In the genomic region with DNA sequence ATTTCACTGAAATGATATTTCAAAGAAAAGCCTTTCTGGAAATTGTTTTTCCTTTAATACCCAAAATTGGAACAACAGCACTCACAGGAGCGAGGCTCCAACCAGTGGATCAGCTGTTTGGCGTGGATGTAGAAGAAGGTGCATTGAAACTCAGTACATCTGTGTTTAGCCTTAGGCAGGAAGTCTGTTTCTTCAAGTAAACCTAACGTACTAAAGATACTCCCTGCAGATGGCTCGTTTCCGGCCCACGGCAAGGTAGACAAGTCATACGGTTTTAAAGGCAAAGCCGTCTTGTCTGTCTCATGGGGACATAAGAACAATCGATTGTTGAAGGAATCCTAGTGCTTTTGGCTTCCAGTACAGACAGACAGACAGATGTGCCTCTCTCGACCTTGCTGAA, we compare ENCODE assay signal across 8 cellular contexts. TPM values are rescaled to one million over a fixed set of nuclear protein-coding genes. Genes with fewer than 3 reads are reported as not detected.
DNase-seq lines count a peak whose midpoint lies in the region; ATAC-seq and TF ChIP-seq lines count a peak whose summit lies in the region.

No MANE protein-coding gene starts in this region.

- peak; percentile 41 for DNase-seq in activated effector memory CD4-positive, alpha-beta T cell treated with Interleukin-2 at 50 U/mL for 16 hours
- DNase-seq in stimulated activated CD8-positive, alpha-beta memory T cell treated with anti-CD3 and anti-CD28 coated beads, Interleukin-4, amount 100 ng/mL, for 48 hours: peak; percentile 50
- DNase-seq in kidney glomerular epithelial cell (lab: John Stamatoyannopoulos, UW) (no peak), gastrocnemius medialis (no peak), HT-29 (ENCODE audit: low spot score) (no peak), glutamatergic neuron (no peak)

- H3K27ac ChIP-seq in gastrocnemius medialis: peak overlapping the region in 1 of 4 donors; percentile 9

- no peak for TF ChIP-seq POLR2A in gastrocnemius medialis (IDR thresholded peaks at IDR 0.05)

- ATAC-seq in GM19455 (IDR thresholded peaks at IDR 0.05; ENCODE audit: unreplicated experiment): peak; percentile 90
- peak; percentile 52 for ATAC-seq in HG03432 (IDR thresholded peaks at IDR 0.05; ENCODE audit: unreplicated experiment)
- ATAC-seq in gastrocnemius medialis: no peak

- TF ChIP-seq CTCF in gastrocnemius medialis (IDR thresholded peaks at IDR 0.05 in 4 of 5, conservative IDR thresholded peaks at IDR 0.05 in 1 of 5): no peak
- TF ChIP-seq CTCF in glutamatergic neuron (IDR thresholded peaks at IDR 0.05; ENCODE audit: partially characterized antibody, unreplicated experiment): no peak

- H3K9me3 Mint-ChIP-seq in glutamatergic neuron (ENCODE audit: unreplicated experiment): no peaks in the 10 kb centered on the region

- no peaks in the 10 kb centered on the region for H3K36me3 ChIP-seq in gastrocnemius medialis

- peaks cover 10 to 14% of the 10 kb centered on the region in 2 donors for H3K4me1 ChIP-seq in gastrocnemius medialis

- no peaks in the 10 kb centered on the region for H3K27me3 ChIP-seq in gastrocnemius medialis

- in situ Hi-C loops in gastrocnemius medialis (cut with MboI; ENCODE audit: low sequenced_read_pairs in 4 of 4): no loop called here

- H3K4me3 ChIP-seq in gastrocnemius medialis: no peak overlapping the region

- no peak overlapping the region for H3K4me3 Mint-ChIP-seq in glutamatergic neuron (ENCODE audit: unreplicated experiment)

- peaks cover 15% of the 10 kb centered on the region for H3K4me1 Mint-ChIP-seq in glutamatergic neuron (ENCODE audit: low read depth, unreplicated experiment)

- no peaks in the 10 kb centered on the region for H3K27me3 Mint-ChIP-seq in glutamatergic neuron (ENCODE audit: unreplicated experiment)

- intact Hi-C loops in gastrocnemius medialis (cut with DNase I; ENCODE audit: low total_unique reads): no loop called here

- H3K27ac Mint-ChIP-seq in glutamatergic neuron (ENCODE audit: unreplicated experiment): no peak overlapping the region

- no peaks in the 10 kb centered on the region for H3K9me3 ChIP-seq in gastrocnemius medialis

- no peaks in the 10 kb centered on the region for H3K36me3 Mint-ChIP-seq in glutamatergic neuron (ENCODE audit: unreplicated experiment)

RNA-seq across cellular contexts. Expression of gene CLCN4, which starts 50.0 kb away (rescaled TPM):
- 100 to 1,000 TPM in 1 of 4 donors, 10 to 100 TPM in 3; 72.5 to 307 (median 84.4) TPM for total RNA-seq in gastrocnemius medialis
- total RNA-seq in HT-29 (2014; rRNA removed; shearing (Covaris generic)): 0.26 and 0.31 TPM in 2 replicates
- total RNA-seq in glutamatergic neuron (ENCODE audit: unreplicated experiment): 64.7 TPM

Comparison
In these comparisons a context has a peak if more than half of its experiments do, and no peak if none do; other contexts are left out.
1. ATAC-seq: peak in GM19455 (single experiment) and HG03432 (single experiment); none in gastrocnemius medialis (0 of 2).
2. DNase-seq: peak in activated effector memory CD4-positive, alpha-beta T cell treated with Interleukin-2 at 50 U/mL for 16 hours (single experiment) and stimulated activated CD8-positive, alpha-beta memory T cell treated with anti-CD3 and anti-CD28 coated beads, Interleukin-4, amount 100 ng/mL, for 48 hours (single experiment); none in kidney glomerular epithelial cell (single experiment), gastrocnemius medialis (0 of 2), HT-29 (single experiment) and glutamatergic neuron (single experiment).
3. RNA of gene CLCN4, which starts 50.0 kb away (total RNA-seq): 72.5 to 307 TPM in gastrocnemius medialis and 64.7 TPM in glutamatergic neuron (single experiment); 0.26 to 0.31 TPM in HT-29; every median in the first group is over 10 times any median in the second.